ENCODE assay signal across 7 cellular contexts in the genomic region with DNA sequence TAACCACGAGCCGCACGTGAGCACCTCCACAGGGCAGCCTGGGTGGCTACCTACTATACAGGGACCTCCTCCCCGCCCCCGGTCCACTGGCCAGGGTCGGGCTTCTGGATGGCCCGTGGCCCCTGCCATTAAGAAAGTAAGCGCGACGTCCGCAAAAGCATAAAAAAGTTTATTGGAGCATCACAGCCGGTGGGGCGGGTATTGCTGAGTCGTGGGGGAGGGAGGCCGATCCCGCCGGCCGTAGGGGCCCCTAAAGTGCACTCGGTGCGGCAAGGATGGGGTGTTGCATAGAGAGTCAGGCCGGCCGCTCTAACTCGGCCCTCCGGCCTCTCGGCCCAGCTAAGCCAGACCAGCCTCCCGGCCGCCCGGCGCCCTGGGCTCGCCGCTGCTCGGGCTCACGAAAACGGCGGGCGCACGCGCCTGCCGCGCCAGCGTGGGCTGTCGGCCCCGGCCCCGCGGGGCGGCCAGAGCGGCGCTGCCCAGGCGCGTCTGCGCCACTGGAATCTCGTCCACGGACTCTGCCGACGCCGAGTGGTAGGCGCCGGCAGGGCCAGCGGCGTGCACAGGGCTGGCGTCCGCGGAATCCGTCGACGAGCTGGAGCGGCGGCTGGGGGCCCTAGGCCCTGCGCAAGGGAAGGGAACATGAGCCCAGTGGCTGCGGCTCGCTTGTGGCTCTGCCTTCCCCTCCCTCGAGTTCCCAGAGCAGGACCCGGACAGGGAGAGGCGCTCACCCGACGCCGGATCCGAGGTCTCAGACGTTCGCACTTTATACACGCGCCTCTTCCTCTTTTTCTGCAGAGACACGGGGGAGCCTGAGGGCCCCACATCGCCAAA. TPM values are rescaled to one million over a fixed set of nuclear protein-coding genes. Genes with fewer than 3 reads are reported as not detected.
DNase-seq lines count a peak whose midpoint lies in the region; ATAC-seq and TF ChIP-seq lines count a peak whose summit lies in the region.

No MANE protein-coding gene starts in this region.

- H3K4me3 Mint-ChIP-seq in activated naive CD8-positive, alpha-beta T cell treated with anti-CD3 and anti-CD28 coated beads, Interleukin-2, amount 50 U/mL, for 24 hours = peak overlapping the region; percentile 14

- H3K27ac Mint-ChIP-seq in activated naive CD8-positive, alpha-beta T cell treated with anti-CD3 and anti-CD28 coated beads, Interleukin-2, amount 50 U/mL, for 24 hours = no peak overlapping the region

- H3K27me3 ChIP-seq in HUES64 (ENCODE audit: insufficient read depth, low read length) (peaks cover 58% of the 10 kb centered on the region), stomach (peaks cover 0 to 43% (median 0%) of the 10 kb centered on the region in 3 donors)

- no peaks in the 10 kb centered on the region for H3K9me3 Mint-ChIP-seq in activated naive CD8-positive, alpha-beta T cell treated with anti-CD3 and anti-CD28 coated beads, Interleukin-2, amount 50 U/mL, for 24 hours

- H3K36me3 Mint-ChIP-seq in activated naive CD8-positive, alpha-beta T cell treated with anti-CD3 and anti-CD28 coated beads, Interleukin-2, amount 50 U/mL, for 24 hours (ENCODE audit: low read depth) = no peaks in the 10 kb centered on the region

- 7% methylated on average over 84 of the region's 84 CpGs for WGBS in HUES64
- 52 to 75% (median 68%) methylated on average over 56 to 84 of the region's 84 CpGs for WGBS in stomach, 5 donors

- no peaks in the 10 kb centered on the region for H3K36me3 ChIP-seq in HUES64 (ENCODE audit: insufficient read depth, low read length)
- no peaks in the 10 kb centered on the region for H3K36me3 ChIP-seq in stomach

- peaks cover 4% of the 10 kb centered on the region for H3K4me1 Mint-ChIP-seq in activated naive CD8-positive, alpha-beta T cell treated with anti-CD3 and anti-CD28 coated beads, Interleukin-2, amount 50 U/mL, for 24 hours

- no peak for ATAC-seq in activated naive CD8-positive, alpha-beta T cell treated with anti-CD3 and anti-CD28 coated beads, Interleukin-2, amount 50 U/mL, for 24 hours
- no peak for ATAC-seq in GM19452 (IDR thresholded peaks at IDR 0.05; ENCODE audit: unreplicated experiment)

- intact Hi-C loops in stomach (cut with DNase I; ENCODE audit: low total_unique reads) = no loop called here

- peak overlapping the region; percentile 30 for H3K9ac ChIP-seq in HUES64 (ENCODE audit: low read depth, low read length)

- H3K4me3 ChIP-seq in HUES64 (ENCODE audit: low read length) (peak overlapping the region; percentile 41), stomach (peak overlapping the region; percentile 33 to 46 (median 40))

- H3K27me3 Mint-ChIP-seq in activated naive CD8-positive, alpha-beta T cell treated with anti-CD3 and anti-CD28 coated beads, Interleukin-2, amount 50 U/mL, for 24 hours = peaks cover 32% of the 10 kb centered on the region

- no peak for DNase-seq in activated naive CD8-positive, alpha-beta T cell treated with anti-CD3 and anti-CD28 coated beads, Interleukin-2, amount 50 U/mL, for 24 hours
- peak; percentile 70 for DNase-seq in islet precursor cell
- DNase-seq in stomach = no peak
- no peak for DNase-seq in GM19240 (ENCODE audit: insufficient read length, low spot score)
- DNase-seq in NCI-H1694 treated with DMSO at 0.1 percent for 48 hours (lab: John Stamatoyannopoulos, UW) = no peak

- H3K27ac ChIP-seq in HUES64 (ENCODE audit: low read depth, low read length) (no peak overlapping the region), stomach (peak overlapping the region; percentile 21 to 71 (median 55))

- H3K9me3 ChIP-seq in HUES64 (ENCODE audit: insufficient read depth, low read depth, low read length) (no peaks in the 10 kb centered on the region), stomach (no peaks in the 10 kb centered on the region)

- TF ChIP-seq POLR2A in stomach (IDR thresholded peaks at IDR 0.05) = no peak

- H3K4me1 ChIP-seq in HUES64 (ENCODE audit: insufficient read depth, low read length) (peaks cover 18% of the 10 kb centered on the region), stomach (peaks cover 40 to 89% (median 77%) of the 10 kb centered on the region in 4 donors)

- TF ChIP-seq EP300 in stomach (IDR thresholded peaks at IDR 0.05) = no peak

- no peak for TF ChIP-seq CTCF in stomach (IDR thresholded peaks at IDR 0.05)

RNA-seq across cellular contexts. Expression of a gene that starts 1.2 kb away (rescaled TPM):
- polyA plus RNA-seq in HUES64 (2013, experiment 1 of 2) = 0.80 TPM
- polyA plus RNA-seq in HUES64 (2013, experiment 2 of 2) = 1.3 TPM
- total RNA-seq in stomach = 100 to 1,000 TPM in 1 of 5 donors, 10 to 100 TPM in 3, 1 to 10 TPM in 1; 5.8 to 127 (median 15.8) TPM
- polyA plus RNA-seq in stomach = 10 to 100 TPM in 2 of 3 donors, 1 to 10 TPM in 1; 10.0 to 38.8 (median 11.8) TPM

RNA-seq across cellular contexts. Expression of a gene that starts 21.8 kb away (rescaled TPM):
- 1.4 TPM for polyA plus RNA-seq in HUES64 (2013, experiment 1 of 2)
- 3.0 TPM for polyA plus RNA-seq in HUES64 (2013, experiment 2 of 2)
- total RNA-seq in stomach = 10 to 100 TPM in 2 of 5 donors, 1 to 10 TPM in 2, not detected in 1; 6.1 to 33.6 (median 11.6) TPM
- 1 to 10 TPM; 2.0 to 4.7 (median 4.4) TPM for polyA plus RNA-seq in stomach

RNA-seq across cellular contexts. Expression of a gene that starts 36.4 kb away (rescaled TPM):
- polyA plus RNA-seq in HUES64 (2013, experiment 1 of 2) = 17.2 TPM
- polyA plus RNA-seq in HUES64 (2013, experiment 2 of 2) = 18.0 TPM
- total RNA-seq in stomach = 100 to 1,000 TPM in 1 of 5 donors, 10 to 100 TPM in 1, 1 to 10 TPM in 1, under 1 TPM in 1, not detected in 1; 0.89 to 837 (median 9.6) TPM
- polyA plus RNA-seq in stomach = 10 to 100 TPM in 1 of 3 donors, 1 to 10 TPM in 2; 1.5 to 16.7 (median 2.9) TPM
